13 cellular contexts compared by ENCODE assay signal in the genomic region with DNA sequence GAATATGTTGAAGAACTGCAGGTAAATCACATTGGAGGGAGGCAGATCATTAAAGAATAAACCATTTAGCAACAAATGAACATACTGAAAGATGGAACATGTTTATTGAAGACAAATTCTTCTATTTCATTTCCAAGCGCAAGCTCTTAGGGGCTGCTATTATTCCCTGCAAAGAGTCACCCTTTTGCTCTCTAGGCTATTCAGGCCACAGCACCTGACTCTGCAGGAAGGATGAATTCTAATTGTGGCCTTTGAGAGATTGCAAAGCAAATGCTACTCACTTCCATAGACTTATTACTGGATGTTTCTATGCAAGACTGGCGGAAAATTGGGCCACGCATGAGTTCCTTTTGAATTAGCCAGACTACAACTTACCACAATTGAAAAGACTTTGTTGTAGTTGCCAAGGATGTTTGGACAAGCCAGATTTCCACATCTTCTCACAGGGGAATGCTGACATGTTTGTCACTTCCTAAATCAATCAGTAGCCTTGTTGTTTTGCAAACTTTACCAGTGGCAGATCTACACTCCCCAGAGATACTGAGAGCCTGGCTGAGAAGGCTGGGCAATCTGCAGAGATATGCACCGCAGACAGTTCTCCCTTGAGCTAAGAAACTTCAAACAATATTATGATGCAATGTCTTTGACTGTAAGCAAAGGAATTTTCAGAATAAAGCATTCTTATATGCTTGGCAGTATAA.
A peak's percentile ranks its signal among the peaks of the same experiment; 100 is the strongest.
DNase-seq lines count a peak whose midpoint lies in the region; ATAC-seq and TF ChIP-seq lines count a peak whose summit lies in the region.
"Had no signal": no experiment of that assay in that cellular context is flagged by ENCODE, and none has a peak within 500 bp of the region (broad histone marks: within the 10 kb centered on the region; RNA-seq: fewer than 3 reads in every experiment).

No MANE protein-coding gene starts in this region.

- 30% methylated on average over 4 of the region's 4 CpGs for WGBS in smooth muscle cell (ENCODE audit: low lambda C conversion rate)

- no peaks in the 10 kb centered on the region for H3F3A ChIP-seq in GM23338 (replicated peaks; ENCODE audit: low read depth)
- H3F3A ChIP-seq in smooth muscle cell (ENCODE audit: low read depth): peaks cover 10% of the 10 kb centered on the region

- DNase-seq in GM23338 (ENCODE audit: low spot score) (peak; percentile 21), SK-MEL-5 (ENCODE audit: low read depth, low spot score) (peak; percentile 16), foreskin fibroblast (peak; percentile 36 to 61), smooth muscle cell (lab: John Stamatoyannopoulos, UW; ENCODE audit: unreplicated experiment) (no peak)
- DNase-seq in activated CD4-positive, alpha-beta T cell treated with anti-CD3 and anti-CD28 coated beads, Interleukin-2, amount 10 ng/mL, durations not matched to agents 7 days and 5 days: no peak
- DNase-seq in activated naive CD4-positive, alpha-beta T cell treated with anti-CD3 and anti-CD28 coated beads, Interleukin-2, amount 50 U/mL, for 16 hours: no peak
- DNase-seq in stimulated activated CD4-positive, alpha-beta T cell treated with anti-CD3 and anti-CD28 coated beads, Interleukin-4, amount 100 ng/mL, for 1 hour: no peak
- DNase-seq: activated CD8-positive, alpha-beta memory T cell treated with anti-CD3 and anti-CD28 coated beads, Interleukin-2, amount 50 U/mL, for 48 hours; adrenal gland; hypothalamus; SHP77 had no signal

- peak overlapping the region; percentile 60 for H3K4me2 ChIP-seq in GM23338
- H3K4me2 ChIP-seq in smooth muscle cell: peak overlapping the region; percentile 34

- H3K9me3 Mint-ChIP-seq in GM23338: no peaks in the 10 kb centered on the region
- no peaks in the 10 kb centered on the region for H3K9me3 Mint-ChIP-seq in activated CD4-positive, alpha-beta T cell treated with anti-CD3 and anti-CD28 coated beads, Interleukin-2, amount 10 ng/mL, durations not matched to agents 7 days and 5 days

- no peaks in the 10 kb centered on the region for H3K9me3 ChIP-seq in smooth muscle cell (replicated peaks; ENCODE audit: low read depth)
- H3K9me3 ChIP-seq: adrenal gland, suprapubic skin had no signal

- ATAC-seq in GM23338 (peak; percentile 87), HG03025 (IDR thresholded peaks at IDR 0.05; ENCODE audit: low FRiP score, unreplicated experiment) (no peak)

- H3K36me3 ChIP-seq in GM23338 (ENCODE audit: insufficient read depth) (no peaks in the 10 kb centered on the region), smooth muscle cell (ENCODE audit: low read depth) (no peaks in the 10 kb centered on the region)
- H3K36me3 ChIP-seq: adrenal gland, suprapubic skin had no signal

- H3K4me3 Mint-ChIP-seq in GM23338: no peak overlapping the region; the same call in 2 of the 3 replicates
- no peak overlapping the region for H3K4me3 Mint-ChIP-seq in activated CD4-positive, alpha-beta T cell treated with anti-CD3 and anti-CD28 coated beads, Interleukin-2, amount 10 ng/mL, durations not matched to agents 7 days and 5 days

- in situ Hi-C loops in SK-MEL-5 (cut with HindIII; ENCODE audit: low pct_unique_long_range_greater_than_20kb, low sequenced_read_pairs): no loop called here

- H2AFZ ChIP-seq in GM23338: no peak overlapping the region
- H2AFZ ChIP-seq in smooth muscle cell (ENCODE audit: low read depth): peak overlapping the region; percentile 61

- H3K27ac ChIP-seq in GM23338 (ENCODE audit: low read depth): peak overlapping the region; percentile 34; the same call in 1 of the 2 replicates
- peak overlapping the region; percentile 15 for H3K27ac ChIP-seq in smooth muscle cell (ENCODE audit: low read depth)
- H3K27ac ChIP-seq: adrenal gland, suprapubic skin had no signal

- no peak overlapping the region for H3K9ac ChIP-seq in smooth muscle cell (ENCODE audit: low read depth)

- peaks cover 38% of the 10 kb centered on the region for H3K4me1 Mint-ChIP-seq in GM23338
- H3K4me1 Mint-ChIP-seq in activated CD4-positive, alpha-beta T cell treated with anti-CD3 and anti-CD28 coated beads, Interleukin-2, amount 10 ng/mL, durations not matched to agents 7 days and 5 days: no peaks in the 10 kb centered on the region

- H3K27ac Mint-ChIP-seq in GM23338: peak overlapping the region; percentile 63
- H3K27ac Mint-ChIP-seq in activated CD4-positive, alpha-beta T cell treated with anti-CD3 and anti-CD28 coated beads, Interleukin-2, amount 10 ng/mL, durations not matched to agents 7 days and 5 days: no peak overlapping the region

- H3K9me2 ChIP-seq in GM23338 (ENCODE audit: insufficient read depth): no peaks in the 10 kb centered on the region

- H3K27me3 Mint-ChIP-seq in GM23338 (ENCODE audit: insufficient read depth, low read depth, poor library complexity): no peaks in the 10 kb centered on the region
- H3K27me3 Mint-ChIP-seq in activated CD4-positive, alpha-beta T cell treated with anti-CD3 and anti-CD28 coated beads, Interleukin-2, amount 10 ng/mL, durations not matched to agents 7 days and 5 days: no peaks in the 10 kb centered on the region

- no peaks in the 10 kb centered on the region for H3K36me3 Mint-ChIP-seq in GM23338 (ENCODE audit: low read depth)
- no peaks in the 10 kb centered on the region for H3K36me3 Mint-ChIP-seq in activated CD4-positive, alpha-beta T cell treated with anti-CD3 and anti-CD28 coated beads, Interleukin-2, amount 10 ng/mL, durations not matched to agents 7 days and 5 days (ENCODE audit: low read depth)

- POLR2A ChIA-PET in activated CD4-positive, alpha-beta T cell treated with anti-CD3 and anti-CD28 coated beads, Interleukin-2, amount 10 ng/mL, durations not matched to agents 7 days and 5 days (lab: Charles Lee): no interaction called here

- no peak for TF ChIP-seq CTCF in GM23338 (conservative IDR thresholded peaks at IDR 0.05; ENCODE audit: low read depth in 2 of 2)
- TF ChIP-seq CTCF in foreskin fibroblast (IDR thresholded peaks at IDR 0.05; ENCODE audit: low read depth, low read length): no peak
- no peak for TF ChIP-seq CTCF in smooth muscle cell (IDR thresholded peaks at IDR 0.05; ENCODE audit: borderline replicate concordance, insufficient read depth, poor library complexity, severe bottlenecking)

- H3K4me1 ChIP-seq in GM23338 (ENCODE audit: insufficient read depth) (peaks cover 30% of the 10 kb centered on the region), smooth muscle cell (ENCODE audit: low read depth) (peaks cover 30% of the 10 kb centered on the region)
- H3K4me1 ChIP-seq: adrenal gland, suprapubic skin had no signal

- H4K20me1 ChIP-seq in GM23338 (replicated peaks; ENCODE audit: insufficient read depth) (no peaks in the 10 kb centered on the region), smooth muscle cell (ENCODE audit: low read depth) (no peaks in the 10 kb centered on the region)

- H3K4me3 ChIP-seq in GM23338: no peak overlapping the region
- no peak overlapping the region for H3K4me3 ChIP-seq in foreskin fibroblast (ENCODE audit: low read depth in 1 of 2, low read length in 2 of 2)
- H3K4me3 ChIP-seq in smooth muscle cell: no peak overlapping the region
- H3K4me3 ChIP-seq: adrenal gland, suprapubic skin had no signal

- CTCF ChIA-PET in activated CD4-positive, alpha-beta T cell treated with anti-CD3 and anti-CD28 coated beads, Interleukin-2, amount 10 ng/mL, durations not matched to agents 7 days and 5 days (lab: Charles Lee): no interaction called here

- H3K27me3 ChIP-seq in GM23338 (ENCODE audit: insufficient read depth) (no peaks in the 10 kb centered on the region), smooth muscle cell (ENCODE audit: low read depth) (no peaks in the 10 kb centered on the region)
- H3K27me3 ChIP-seq: adrenal gland, suprapubic skin had no signal

- no peaks in the 10 kb centered on the region for H3K79me2 ChIP-seq in GM23338 (replicated peaks; ENCODE audit: insufficient read depth)
- no peaks in the 10 kb centered on the region for H3K79me2 ChIP-seq in smooth muscle cell (ENCODE audit: low read depth)

TF ChIP-seq in GM23338, 12 proteins besides CTCF, POLR2A, EP300 and RAD21:
- TF ChIP-seq NANOG (IDR thresholded peaks at IDR 0.05; ENCODE audit: borderline replicate concordance) (0 out of 2 replicates have a peak, but pooled peaks have one; percentile 33), REST (IDR thresholded peaks at IDR 0.05; ENCODE audit: unreplicated experiment) (no peak)

Comparison
In these comparisons a context has a peak if more than half of its experiments do, and no peak if none do; other contexts are left out.
1. DNase-seq: peak in GM23338 (single experiment), SK-MEL-5 (single experiment) and foreskin fibroblast (2 of 2); none in smooth muscle cell (single experiment), activated CD4-positive, alpha-beta T cell treated with anti-CD3 and anti-CD28 coated beads, Interleukin-2, amount 10 ng/mL, durations not matched to agents 7 days and 5 days (single experiment), activated naive CD4-positive, alpha-beta T cell treated with anti-CD3 and anti-CD28 coated beads, Interleukin-2, amount 50 U/mL, for 16 hours (single experiment) and stimulated activated CD4-positive, alpha-beta T cell treated with anti-CD3 and anti-CD28 coated beads, Interleukin-4, amount 100 ng/mL, for 1 hour (single experiment).